Comparison of ENCODE assay signal across 14 cellular contexts in genomic region chrX:63713510-63713909, GRCh38.
DNase-seq lines count a peak whose midpoint lies in the region; ATAC-seq and TF ChIP-seq lines count a peak whose summit lies in the region.
"Had no signal": no experiment of that assay in that cellular context is flagged by ENCODE, and none has a peak within 500 bp of the region (broad histone marks: within the 10 kb centered on the region; RNA-seq: fewer than 3 reads in every experiment).

No MANE protein-coding gene starts in this region.

- no peaks in the 10 kb centered on the region for H3K27me3 ChIP-seq in foreskin keratinocyte
- no peaks in the 10 kb centered on the region for H3K27me3 ChIP-seq in mesendoderm (ENCODE audit: insufficient read depth, low read length, poor library complexity)

- H3K23ac ChIP-seq in mesendoderm (ENCODE audit: low read length): no peak overlapping the region

- no peak overlapping the region for H3K4me3 Mint-ChIP-seq in activated naive CD8-positive, alpha-beta T cell treated with anti-CD3 and anti-CD28 coated beads, Interleukin-2, amount 50 U/mL, for 24 hours
- H3K4me3 Mint-ChIP-seq: activated naive CD8-positive, alpha-beta T cell; stimulated activated memory B cell treated with anti-CD40 and anti-IgM and Interleukin-4, amounts not matched to agents 10 μg/mL and 1 μg/mL and 100 μg/mL, for 72 hours had no signal

- H2BK15ac ChIP-seq in mesendoderm (replicated peaks; ENCODE audit: low read depth): no peak overlapping the region

- H3K4me1 Mint-ChIP-seq in activated naive CD8-positive, alpha-beta T cell treated with anti-CD3 and anti-CD28 coated beads, Interleukin-2, amount 50 U/mL, for 24 hours: no peaks in the 10 kb centered on the region
- H3K4me1 Mint-ChIP-seq: stimulated activated memory B cell treated with anti-CD40 and anti-IgM and Interleukin-4, amounts not matched to agents 10 μg/mL and 1 μg/mL and 100 μg/mL, for 72 hours had no signal

- H3K27ac Mint-ChIP-seq in activated naive CD8-positive, alpha-beta T cell treated with anti-CD3 and anti-CD28 coated beads, Interleukin-2, amount 50 U/mL, for 24 hours: no peak overlapping the region
- H3K27ac Mint-ChIP-seq: activated naive CD8-positive, alpha-beta T cell; stimulated activated memory B cell treated with anti-CD40 and anti-IgM and Interleukin-4, amounts not matched to agents 10 μg/mL and 1 μg/mL and 100 μg/mL, for 72 hours had no signal

- no peak overlapping the region for H3K18ac ChIP-seq in mesendoderm (ENCODE audit: low read length)

- no peak overlapping the region for H3K27ac ChIP-seq in foreskin keratinocyte
- no peak overlapping the region for H3K27ac ChIP-seq in mesendoderm (ENCODE audit: low read depth, low read length)
- H3K27ac ChIP-seq: skin epidermis had no signal

- H3K27me3 Mint-ChIP-seq in activated naive CD8-positive, alpha-beta T cell treated with anti-CD3 and anti-CD28 coated beads, Interleukin-2, amount 50 U/mL, for 24 hours: no peaks in the 10 kb centered on the region
- H3K27me3 Mint-ChIP-seq: activated naive CD8-positive, alpha-beta T cell; stimulated activated memory B cell treated with anti-CD40 and anti-IgM and Interleukin-4, amounts not matched to agents 10 μg/mL and 1 μg/mL and 100 μg/mL, for 72 hours had no signal

- H3K4me1 ChIP-seq in foreskin keratinocyte: no peaks in the 10 kb centered on the region
- H3K4me1 ChIP-seq in mesendoderm (ENCODE audit: control insufficient read depth, low read depth, low read length): no peaks in the 10 kb centered on the region

- peaks cover 9% of the 10 kb centered on the region for H3K36me3 Mint-ChIP-seq in activated naive CD8-positive, alpha-beta T cell treated with anti-CD3 and anti-CD28 coated beads, Interleukin-2, amount 50 U/mL, for 24 hours (ENCODE audit: low read depth)

- no peak overlapping the region for H3K9ac ChIP-seq in mesendoderm (ENCODE audit: low read length)

- no peak overlapping the region for H3K4me3 ChIP-seq in mesendoderm (ENCODE audit: low read length)
- H3K4me3 ChIP-seq: skin epidermis had no signal

- H4K5ac ChIP-seq in mesendoderm (ENCODE audit: low read length): no peak overlapping the region

- no peak for TF ChIP-seq CTCF in foreskin keratinocyte (conservative IDR thresholded peaks at IDR 0.05)

- H3K4ac ChIP-seq in mesendoderm (ENCODE audit: low read depth, low read length): no peak overlapping the region

- H3K56ac ChIP-seq in mesendoderm (ENCODE audit: low read length): no peak overlapping the region

- H2BK120ac ChIP-seq in mesendoderm (ENCODE audit: low read depth, low read length): no peak overlapping the region

- WGBS in mesendoderm (ENCODE audit: extremely low coverage, insufficient coverage, low lambda C conversion rate): no CpG with 5 or more reads among the region's 2 CpGs

- H3K9me3 Mint-ChIP-seq in activated naive CD8-positive, alpha-beta T cell treated with anti-CD3 and anti-CD28 coated beads, Interleukin-2, amount 50 U/mL, for 24 hours: no peaks in the 10 kb centered on the region
- H3K9me3 Mint-ChIP-seq: stimulated activated memory B cell treated with anti-CD40 and anti-IgM and Interleukin-4, amounts not matched to agents 10 μg/mL and 1 μg/mL and 100 μg/mL, for 72 hours had no signal

- no peaks in the 10 kb centered on the region for H3K36me3 ChIP-seq in mesendoderm (ENCODE audit: control insufficient read depth, insufficient read depth, low read length)

- H3K4me2 ChIP-seq in mesendoderm (ENCODE audit: low read length): no peak overlapping the region

- H2BK5ac ChIP-seq in mesendoderm (ENCODE audit: low read length): no peak overlapping the region

- ATAC-seq in foreskin keratinocyte (no peak), GM21529 (IDR thresholded peaks at IDR 0.05; ENCODE audit: unreplicated experiment) (no peak), GM19455 (IDR thresholded peaks at IDR 0.05; ENCODE audit: unreplicated experiment) (no peak)
- no peak for ATAC-seq in activated naive CD8-positive, alpha-beta T cell treated with anti-CD3 and anti-CD28 coated beads, Interleukin-2, amount 50 U/mL, for 24 hours
- ATAC-seq: left colon; stimulated activated memory B cell treated with anti-CD40 and anti-IgM and Interleukin-4, amounts not matched to agents 10 μg/mL and 1 μg/mL and 100 μg/mL, for 72 hours had no signal

- H3K79me1 ChIP-seq in mesendoderm (ENCODE audit: low read length): no peaks in the 10 kb centered on the region

- H2AK5ac ChIP-seq in mesendoderm (ENCODE audit: low read length): no peak overlapping the region

- no peak overlapping the region for H4K8ac ChIP-seq in mesendoderm (ENCODE audit: low read depth, low read length)

- DNase-seq in D341Med (ENCODE audit: low spot score) (peak; percentile 16), RPMI7951 (ENCODE audit: low read depth) (peak; percentile 3), foreskin keratinocyte (peak; percentile 0 to 25), mesendoderm (peak; percentile 30), ureter (ENCODE audit: low spot score) (no peak)
- DNase-seq in activated naive CD8-positive, alpha-beta T cell treated with anti-CD3 and anti-CD28 coated beads, Interleukin-2, amount 50 U/mL, for 24 hours: no peak
- DNase-seq: activated CD4-positive, alpha-beta T cell treated with anti-CD3 and anti-CD28 coated beads, Interleukin-2, amount 50 U/mL, for 1 hour; left colon; NCI-H2081 treated with DMSO at 0.1 percent for 48 hours had no signal

- H3K79me2 ChIP-seq in mesendoderm (ENCODE audit: control insufficient read depth, insufficient read depth, low read length): no peaks in the 10 kb centered on the region

Comparison
In these comparisons a context has a peak if more than half of its experiments do, and no peak if none do; other contexts are left out.
1. DNase-seq: peak in D341Med (single experiment), RPMI7951 (single experiment), foreskin keratinocyte (2 of 2) and mesendoderm (single experiment); none in ureter (single experiment) and activated naive CD8-positive, alpha-beta T cell treated with anti-CD3 and anti-CD28 coated beads, Interleukin-2, amount 50 U/mL, for 24 hours (single experiment).